1 cellular context compared by ENCODE assay signal in the genomic region with DNA sequence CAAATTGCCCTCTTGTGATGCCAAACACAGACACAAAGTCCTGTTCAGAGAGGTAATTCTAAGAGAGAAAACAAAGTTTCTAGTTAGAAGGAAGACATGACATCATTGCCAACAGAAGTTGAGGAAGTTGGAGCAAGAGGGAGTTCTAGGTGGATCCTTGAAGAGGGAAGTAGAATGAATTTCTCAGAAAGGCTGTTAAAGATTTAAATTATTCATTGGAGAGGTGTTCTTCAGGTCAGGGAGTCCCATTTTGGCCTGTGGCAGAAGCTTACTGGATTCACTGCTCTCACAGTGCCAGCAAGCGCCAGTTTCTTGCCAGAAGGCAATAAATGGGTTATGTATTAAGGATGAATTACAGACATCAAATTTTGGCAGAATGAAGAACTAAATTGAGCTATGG.
TF ChIP-seq lines count a peak whose summit lies in the region.

No MANE protein-coding gene starts in this region.

TF ChIP-seq in HEK293, 187 proteins besides CTCF, POLR2A, EP300 and RAD21 (continued from another document):
- TF ChIP-seq, protein P1, sequence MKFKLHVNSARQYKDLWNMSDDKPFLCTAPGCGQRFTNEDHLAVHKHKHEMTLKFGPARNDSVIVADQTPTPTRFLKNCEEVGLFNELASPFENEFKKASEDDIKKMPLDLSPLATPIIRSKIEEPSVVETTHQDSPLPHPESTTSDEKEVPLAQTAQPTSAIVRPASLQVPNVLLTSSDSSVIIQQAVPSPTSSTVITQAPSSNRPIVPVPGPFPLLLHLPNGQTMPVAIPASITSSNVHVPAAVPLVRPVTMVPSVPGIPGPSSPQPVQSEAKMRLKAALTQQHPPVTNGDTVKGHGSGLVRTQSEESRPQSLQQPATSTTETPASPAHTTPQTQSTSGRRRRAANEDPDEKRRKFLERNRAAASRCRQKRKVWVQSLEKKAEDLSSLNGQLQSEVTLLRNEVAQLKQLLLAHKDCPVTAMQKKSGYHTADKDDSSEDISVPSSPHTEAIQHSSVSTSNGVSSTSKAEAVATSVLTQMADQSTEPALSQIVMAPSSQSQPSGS (tag by site-specific recombination; IDR thresholded peaks at IDR 0.05; ENCODE audit: low read depth), result 0 out of 2 replicates have a peak, but pooled peaks have one; percentile 16
- TF ChIP-seq GLIS2 (tag by site-specific recombination; IDR thresholded peaks at IDR 0.05), result no peak
- TF ChIP-seq ZNF501 (tag by site-specific recombination; IDR thresholded peaks at IDR 0.05), result no peak
- TF ChIP-seq EGR2 (tag by site-specific recombination; IDR thresholded peaks at IDR 0.05; ENCODE audit: low read depth), result no peak
- no peak for TF ChIP-seq ZNF76 (tag by site-specific recombination; IDR thresholded peaks at IDR 0.05; ENCODE audit: borderline replicate concordance, low read depth)
